ENCODE assay signal across 9 cellular contexts in genomic region chr11:67056267-67056639, GRCh38. TPM values are rescaled to one million over a fixed set of nuclear protein-coding genes. Genes with fewer than 3 reads are reported as not detected.
A peak's percentile ranks its signal among the peaks of the same experiment; 100 is the strongest.
DNase-seq lines count a peak whose midpoint lies in the region; ATAC-seq and TF ChIP-seq lines count a peak whose summit lies in the region.
"Had no signal": no experiment of that assay in that cellular context is flagged by ENCODE, and none has a peak within 500 bp of the region (broad histone marks: within the 10 kb centered on the region; RNA-seq: fewer than 3 reads in every experiment).

No MANE protein-coding gene starts in this region.

- H4K20me1 ChIP-seq in HCT116 (ENCODE audit: insufficient read depth), result no peaks in the 10 kb centered on the region
- H4K20me1 ChIP-seq in hepatocyte (ENCODE audit: insufficient read depth, poor library complexity, severe bottlenecking), result no peaks in the 10 kb centered on the region

- H3K9me2 ChIP-seq in HCT116 (ENCODE audit: insufficient read depth) (no peaks in the 10 kb centered on the region), hepatocyte (replicated peaks; ENCODE audit: insufficient read depth) (no peaks in the 10 kb centered on the region)

- peaks cover 39% of the 10 kb centered on the region for H3K79me2 ChIP-seq in HCT116 (ENCODE audit: insufficient read depth, low read length)
- H3K79me2 ChIP-seq in hepatocyte, result peaks cover 21% of the 10 kb centered on the region

- TF ChIP-seq CTCF in HCT116 (IDR thresholded peaks at IDR 0.05 in 2 of 3, conservative IDR thresholded peaks at IDR 0.05 in 1 of 3; ENCODE audit: borderline replicate concordance in 1 of 3, insufficient read depth in 1 of 3, low read depth in 2 of 3, low read length in 2 of 3) (0 out of 6 replicates have a peak, but pooled peaks of 1 of the 3 experiments have one; percentile 1), hepatocyte (IDR thresholded peaks at IDR 0.05; ENCODE audit: poor library complexity) (no peak), spleen (IDR thresholded peaks at IDR 0.05 in 8 of 11, conservative IDR thresholded peaks at IDR 0.05 in 3 of 11) (no peak)

- RAD21 ChIA-PET in HCT116 (lab: Charles Lee; ENCODE audit: low non-redundant PET in 1 of 2, low total read pairs in 2 of 2, uncharacterized antibody in 2 of 2, unreplicated experiment in 2 of 2), result no interaction called here

- TF ChIP-seq POLR2A in HCT116 (IDR thresholded peaks at IDR 0.05; ENCODE audit: borderline replicate concordance, extremely low read depth, insufficient read depth, insufficient read length) (no peak), spleen (IDR thresholded peaks at IDR 0.05) (no peak)

- 32% methylated on average over 5 of the region's 8 CpGs for WGBS in hepatocyte (ENCODE audit: low lambda C conversion rate, missing lambda C conversion rate)
- 14 to 24% (median 22%) methylated on average over 6 to 8 of the region's 8 CpGs; no CpG with 5 or more reads in 1 of the 5 donors for WGBS in spleen, 5 donors

- ATAC-seq in HCT116 (peak; percentile 20), HG02981 (IDR thresholded peaks at IDR 0.05; ENCODE audit: unreplicated experiment) (no peak), GM21619 (IDR thresholded peaks at IDR 0.05; ENCODE audit: unreplicated experiment) (no peak), HG02571 (IDR thresholded peaks at IDR 0.05; ENCODE audit: unreplicated experiment) (no peak)
- no peak for ATAC-seq in activated T-helper 17 cell treated with anti-CD3 and anti-CD28 coated beads, Interleukin-2, amount 50 U/mL, for 72 hours (replicated peaks)

- DNase-seq in HCT116 (ENCODE audit: low read depth, low spot score), result no peak
- DNase-seq in hepatocyte (ENCODE audit: low spot score), result no peak
- no peak for DNase-seq in spleen
- DNase-seq in mesenteric fat pad (ENCODE audit: low spot score), result no peak
- DNase-seq: NCI-H2029 treated with DMSO at 0.1 percent for 48 hours had no signal

- H3K27ac Mint-ChIP-seq in activated T-helper 17 cell treated with anti-CD3 and anti-CD28 coated beads, Interleukin-2, amount 50 U/mL, for 72 hours, result no peak overlapping the region

- H2AFZ ChIP-seq in HCT116 (ENCODE audit: low read depth, low read length, poor library complexity, severe bottlenecking) (peak overlapping the region; percentile 43), hepatocyte (peak overlapping the region; percentile 72)

- H3K27me3 ChIP-seq in HCT116 (ENCODE audit: insufficient read depth, low read length) (no peaks in the 10 kb centered on the region), hepatocyte (no peaks in the 10 kb centered on the region), spleen (replicated peaks in 1 of 7) (peaks cover 0 to 57% (median 13%) of the 10 kb centered on the region in 7 donors)

- H3K4me2 ChIP-seq in HCT116 (ENCODE audit: low read length) (peak overlapping the region; percentile 99), hepatocyte (peak overlapping the region; percentile 95)

- H3K4me3 Mint-ChIP-seq in activated T-helper 17 cell treated with anti-CD3 and anti-CD28 coated beads, Interleukin-2, amount 50 U/mL, for 72 hours, result peak overlapping the region; percentile 60

- peaks cover 5% of the 10 kb centered on the region for H3K27me3 Mint-ChIP-seq in activated T-helper 17 cell treated with anti-CD3 and anti-CD28 coated beads, Interleukin-2, amount 50 U/mL, for 72 hours

- TF ChIP-seq RAD21 in HCT116 (IDR thresholded peaks at IDR 0.05; ENCODE audit: low read depth), result no peak

- H3K9ac ChIP-seq in HCT116 (ENCODE audit: low read length), result peak overlapping the region; percentile 89

- intact Hi-C loops in HCT116 (cut with micrococcal nuclease), result loop anchor here (10.0 kb wide), 1 partner anchor 189 kb away; no protein-coding TSS in a partner anchor
- intact Hi-C loops in spleen (cut with DNase I; ENCODE audit: low total_unique reads), result no loop called here

- H3K9me3 ChIP-seq in HCT116 (ENCODE audit: control insufficient read depth in 1 of 2, insufficient read depth in 1 of 2, low read depth in 1 of 2, low read length in 2 of 2) (no peaks in the 10 kb centered on the region), hepatocyte (ENCODE audit: low read depth) (no peaks in the 10 kb centered on the region), spleen (no peaks in the 10 kb centered on the region)

- POLR2A ChIA-PET in HCT116 (lab: Charles Lee), result interaction anchor here (0.6 to 1.8 kb wide), 7 partner anchors 17 to 260 kb away, joined by 3 to 6 read pairs (median 3); no protein-coding TSS in a partner anchor

- H3K4me3 ChIP-seq in HCT116 (replicated peaks in 1 of 2; ENCODE audit: low read depth in 1 of 2, low read length in 2 of 2), result peak overlapping the region; percentile 77 to 81
- peak overlapping the region; percentile 96 for H3K4me3 ChIP-seq in hepatocyte
- H3K4me3 ChIP-seq in spleen, result peak overlapping the region; percentile 22 to 70 (median 40)

- BruUV-seq in HCT116 (replicated peaks; lab: Mats Ljungman, UMichigan), result TSS peak; percentile 86

- H3K4me1 Mint-ChIP-seq in activated T-helper 17 cell treated with anti-CD3 and anti-CD28 coated beads, Interleukin-2, amount 50 U/mL, for 72 hours, result peaks cover 6% of the 10 kb centered on the region

- CTCF ChIA-PET in HCT116 (lab: Charles Lee), result interaction anchor here (0.8 to 3.5 kb wide), 3 partner anchors 164 to 261 kb away, joined by 3 to 16 read pairs (median 4); no protein-coding TSS in a partner anchor

- H3K36me3 ChIP-seq in HCT116 (ENCODE audit: control insufficient read depth in 1 of 2, insufficient read depth in 2 of 2, low read length in 2 of 2), result no peaks in the 10 kb centered on the region
- no peaks in the 10 kb centered on the region for H3K36me3 ChIP-seq in hepatocyte (replicated peaks; ENCODE audit: insufficient read depth, low read depth)
- H3K36me3 ChIP-seq in spleen, result no peaks in the 10 kb centered on the region

- peak overlapping the region; percentile 82 for H3K27ac ChIP-seq in HCT116 (ENCODE audit: low read depth, low read length)
- peak overlapping the region; percentile 95 for H3K27ac ChIP-seq in hepatocyte
- peak overlapping the region in 3 of 8 donors; percentile 2 to 28 (median 24) for H3K27ac ChIP-seq in spleen

- H3K36me3 Mint-ChIP-seq in activated T-helper 17 cell treated with anti-CD3 and anti-CD28 coated beads, Interleukin-2, amount 50 U/mL, for 72 hours (ENCODE audit: low read depth), result no peaks in the 10 kb centered on the region

- H3K4me1 ChIP-seq in HCT116 (ENCODE audit: control insufficient read depth in 1 of 2, insufficient read depth in 2 of 2, low read length in 2 of 2) (peaks cover 32 to 69% of the 10 kb centered on the region in 2 experiments), hepatocyte (ENCODE audit: insufficient read depth) (peaks cover 31% of the 10 kb centered on the region), spleen (peaks cover 8 to 48% (median 32%) of the 10 kb centered on the region in 6 donors)

- H3K9me3 Mint-ChIP-seq in activated T-helper 17 cell treated with anti-CD3 and anti-CD28 coated beads, Interleukin-2, amount 50 U/mL, for 72 hours, result no peaks in the 10 kb centered on the region

TF ChIP-seq in HCT116, 20 proteins besides CTCF, POLR2A, EP300 and RAD21 (continues in another document):
- no peak for TF ChIP-seq FOSL1 (IDR thresholded peaks at IDR 0.05; ENCODE audit: low read depth)
- TF ChIP-seq JUND (IDR thresholded peaks at IDR 0.05), result no peak
- no peak for TF ChIP-seq MAX (IDR thresholded peaks at IDR 0.05)
- TF ChIP-seq ATF3 (IDR thresholded peaks at IDR 0.05), result no peak
- TF ChIP-seq TCF7L2 (IDR thresholded peaks at IDR 0.05; ENCODE audit: borderline replicate concordance, extremely low read depth, insufficient read depth, insufficient read length), result no peak
- TF ChIP-seq ZNF274 (IDR thresholded peaks at IDR 0.05; ENCODE audit: low read depth, low read length), result no peak
- TF ChIP-seq CBX3 (IDR thresholded peaks at IDR 0.05; ENCODE audit: low read depth), result no peak
- no peak for TF ChIP-seq ELF1 (IDR thresholded peaks at IDR 0.05; ENCODE audit: borderline replicate concordance, low read depth)
- TF ChIP-seq POLR2AphosphoS5 (IDR thresholded peaks at IDR 0.05; ENCODE audit: low read depth, low read length), result no peak
- no peak for TF ChIP-seq EZH2 (IDR thresholded peaks at IDR 0.05)
- no peak for TF ChIP-seq SP1 (IDR thresholded peaks at IDR 0.05; ENCODE audit: low read depth)
- TF ChIP-seq ZBTB33 (IDR thresholded peaks at IDR 0.05; ENCODE audit: extremely low read depth, insufficient replicate concordance, low read length), result no peak

RNA-seq across cellular contexts. Expression of gene RHOD, which starts 0.4 kb away (rescaled TPM):
- total RNA-seq in HCT116 (2021; ENCODE audit: unreplicated experiment), result 42.0 TPM
- polyA plus RNA-seq in HCT116 (2012), result 49.9 and 56.0 TPM in 2 replicates
- total RNA-seq in activated T-helper 17 cell treated with anti-CD3 and anti-CD28 coated beads, Interleukin-2, amount 50 U/mL, for 72 hours, result 1 to 10 TPM in 1 of 2 donors, under 1 TPM in 1; 0.22 to 1.2 TPM
- 43.3 and 47.0 TPM in 2 replicates for total RNA-seq in hepatocyte
- polyA plus RNA-seq in hepatocyte, result 55.5 and 77.6 TPM in 2 replicates
- 1 to 10 TPM; 1.3 to 6.4 (median 2.2) TPM for total RNA-seq in spleen
- polyA plus RNA-seq in spleen, result 1 to 10 TPM; 3.1 to 3.6 (median 3.5) TPM
- 22.2 TPM for total RNA-seq in mesenteric fat pad

RNA-seq across cellular contexts. Expression of gene SYT12, which starts 33.3 kb away (rescaled TPM):
- total RNA-seq in HCT116 (2021; ENCODE audit: unreplicated experiment) (4.3 TPM), hepatocyte (0.08 and 0.27 TPM in 2 replicates), spleen (not detected), mesenteric fat pad (3.1 TPM)
- polyA plus RNA-seq in HCT116 (2012), result 4.7 and 4.8 TPM in 2 replicates
- under 1 TPM in 1 of 2 donors, not detected in 1; 0.08 TPM for total RNA-seq in activated T-helper 17 cell treated with anti-CD3 and anti-CD28 coated beads, Interleukin-2, amount 50 U/mL, for 72 hours
- polyA plus RNA-seq in hepatocyte (0.50 and 1.8 TPM in 2 replicates), spleen (under 1 TPM; 0.02 to 0.13 (median 0.05) TPM)

Comparison
In these comparisons a context has a peak if more than half of its experiments do, and no peak if none do; other contexts are left out.
1. H3K4me3 ChIP-seq: peak in every context shown above with its lines; median percentile 96 in hepatocyte; 79 in HCT116; 40 in spleen.